ENCODE assay signal across 9 cellular contexts in genomic region chr1:79497193-79497773, GRCh38.
DNase-seq lines count a peak whose midpoint lies in the region; ATAC-seq and TF ChIP-seq lines count a peak whose summit lies in the region.
"Had no signal": no experiment of that assay in that cellular context is flagged by ENCODE, and none has a peak within 500 bp of the region (broad histone marks: within the 10 kb centered on the region; RNA-seq: fewer than 3 reads in every experiment).

No MANE protein-coding gene starts in this region.

- POLR2A ChIA-PET in OCI-LY7 (lab: Charles Lee) = interaction anchor here (0.6 kb wide), 3 partner anchors 181 to 527 kb away, joined by 3 to 4 read pairs (median 3); no protein-coding TSS in a partner anchor

- H3K9me2 ChIP-seq in OCI-LY7 (ENCODE audit: insufficient read depth, low read length) = no peaks in the 10 kb centered on the region; the same call in 1 of the 2 replicates

- H3K27me3 ChIP-seq in effector memory CD4-positive, alpha-beta T cell (replicated peaks; ENCODE audit: control insufficient read depth, insufficient read depth, low read length, poor library complexity, severe bottlenecking) = no peaks in the 10 kb centered on the region

- intact Hi-C loops in OCI-LY7 (cut with micrococcal nuclease; ENCODE audit: unreplicated experiment) = loop anchor here (2.0 to 10.0 kb wide), 4 partner anchors 188 to 720 kb away; no protein-coding TSS in a partner anchor

- ATAC-seq in GM19455 (IDR thresholded peaks at IDR 0.05; ENCODE audit: unreplicated experiment) = peak; percentile 86
- peak; percentile 77 for ATAC-seq in HG03565 (IDR thresholded peaks at IDR 0.05; ENCODE audit: unreplicated experiment)
- ATAC-seq: activated T-cell treated with anti-CD3 and anti-CD28 coated beads, Interleukin-2, amount 50 U/mL, for 72 hours had no signal

- no TSS peak for BruUV-seq in OCI-LY7 (replicated peaks; lab: Mats Ljungman, UMichigan)

- H3K4me1 Mint-ChIP-seq in progenitor cell of endocrine pancreas (ENCODE audit: low read depth) = peaks cover 26% of the 10 kb centered on the region

- no peak overlapping the region for H3K4me3 ChIP-seq in OCI-LY7 (ENCODE audit: low read depth, low read length, poor library complexity, severe bottlenecking)
- no peak overlapping the region for H3K4me3 ChIP-seq in effector memory CD4-positive, alpha-beta T cell (ENCODE audit: insufficient read depth, low read depth, low read length, poor library complexity, severe bottlenecking)

- H4K20me1 ChIP-seq in OCI-LY7 (ENCODE audit: insufficient read depth, low read length) = no peaks in the 10 kb centered on the region

- no peak overlapping the region for H3K27ac ChIP-seq in OCI-LY7 (ENCODE audit: low read depth, low read length, poor library complexity, severe bottlenecking)
- H3K27ac ChIP-seq in effector memory CD4-positive, alpha-beta T cell (ENCODE audit: insufficient read depth, low read length, poor library complexity, severe bottlenecking) = no peak overlapping the region

- no peaks in the 10 kb centered on the region for H3K9me3 ChIP-seq in OCI-LY7 (ENCODE audit: low read length)
- no peaks in the 10 kb centered on the region for H3K9me3 ChIP-seq in effector memory CD4-positive, alpha-beta T cell (ENCODE audit: control insufficient read depth, low read length)

- H3K4me3 Mint-ChIP-seq in progenitor cell of endocrine pancreas (ENCODE audit: low read depth) = no peak overlapping the region
- H3K4me3 Mint-ChIP-seq: activated T-cell treated with anti-CD3 and anti-CD28 coated beads, Interleukin-2, amount 50 U/mL, for 72 hours had no signal

- H3K9me3 Mint-ChIP-seq in progenitor cell of endocrine pancreas (ENCODE audit: low read depth) = peaks cover 2% of the 10 kb centered on the region

- no peak for TF ChIP-seq POLR2A in erythroblast (IDR thresholded peaks at IDR 0.05; ENCODE audit: low read length)

- H3K4me1 ChIP-seq in OCI-LY7 (ENCODE audit: insufficient read depth, low read length, poor library complexity, severe bottlenecking) = peaks cover 15% of the 10 kb centered on the region
- H3K4me1 ChIP-seq in effector memory CD4-positive, alpha-beta T cell (ENCODE audit: control insufficient read depth, insufficient read depth, low read length, poor library complexity, severe bottlenecking) = no peaks in the 10 kb centered on the region

- peak overlapping the region; percentile 7; the same call in 1 of the 2 replicates for H2AFZ ChIP-seq in OCI-LY7 (ENCODE audit: low read length)

- peaks cover 6% of the 10 kb centered on the region for H3K27me3 Mint-ChIP-seq in progenitor cell of endocrine pancreas

- CTCF ChIA-PET in OCI-LY7 (lab: Charles Lee; ENCODE audit: unreplicated experiment) = no interaction called here

- H3K36me3 ChIP-seq in OCI-LY7 (ENCODE audit: insufficient read depth, low read length) = no peaks in the 10 kb centered on the region; the same call in 1 of the 2 replicates
- H3K36me3 ChIP-seq in effector memory CD4-positive, alpha-beta T cell (ENCODE audit: control insufficient read depth, insufficient read depth, low read length) = no peaks in the 10 kb centered on the region

- no peak overlapping the region for H3K4me2 ChIP-seq in OCI-LY7 (ENCODE audit: low read length)

- DNase-seq in EL (peak; percentile 41), OCI-LY7 (ENCODE audit: low spot score) (peak; percentile 79), erythroblast (lab: John Stamatoyannopoulos, UW) (peak; percentile 25 to 44), progenitor cell of endocrine pancreas (ENCODE audit: low spot score, unreplicated experiment) (peak; percentile 9), ecto neural progenitor cell (ENCODE audit: low spot score) (no peak)
- DNase-seq in effector memory CD4-positive, alpha-beta T cell = no peak

- peak; percentile 100 for TF ChIP-seq CTCF in OCI-LY7 (conservative IDR thresholded peaks at IDR 0.05; ENCODE audit: low read length)
- TF ChIP-seq CTCF in progenitor cell of endocrine pancreas (IDR thresholded peaks at IDR 0.05; ENCODE audit: unreplicated experiment) = peak; percentile 96

- H3K36me3 Mint-ChIP-seq in progenitor cell of endocrine pancreas (ENCODE audit: insufficient read depth) = no peaks in the 10 kb centered on the region

- H3K27ac Mint-ChIP-seq in progenitor cell of endocrine pancreas = no peak overlapping the region
- H3K27ac Mint-ChIP-seq: activated T-cell treated with anti-CD3 and anti-CD28 coated beads, Interleukin-2, amount 50 U/mL, for 72 hours had no signal

- no peaks in the 10 kb centered on the region for H3K79me2 ChIP-seq in OCI-LY7 (ENCODE audit: insufficient read depth, low read depth, low read length)

Comparison
In these comparisons a context has a peak if more than half of its experiments do, and no peak if none do; other contexts are left out.
1. DNase-seq: peak in EL (single experiment), OCI-LY7 (single experiment), erythroblast (2 of 2) and progenitor cell of endocrine pancreas (single experiment); none in ecto neural progenitor cell (single experiment) and effector memory CD4-positive, alpha-beta T cell (0 of 3).